In genomic region chr3:47283596-47284364, GRCh38 we compare ENCODE assay signal across 8 cellular contexts. TPM values are rescaled to one million over a fixed set of nuclear protein-coding genes. Genes with fewer than 3 reads are reported as not detected.
A peak's percentile ranks its signal among the peaks of the same experiment; 100 is the strongest.
DNase-seq lines count a peak whose midpoint lies in the region; ATAC-seq, FAIRE-seq and TF ChIP-seq lines count a peak whose summit lies in the region.

No MANE protein-coding gene starts in this region.

- in situ Hi-C loops in GM18951 (cut with MboI; ENCODE audit: low sequenced_read_pairs, unreplicated experiment): no loop called here

- TF ChIP-seq POLR2A in GM18951 (IDR thresholded peaks at IDR 0.05; ENCODE audit: extremely low read depth, insufficient read depth, insufficient read length) (peak; percentile 28), lower leg skin (IDR thresholded peaks at IDR 0.05) (no peak)

- DNase-seq in SK-N-MC (ENCODE audit: low read depth, low spot score): no peak
- no peak for DNase-seq in bronchial epithelial cell (ENCODE audit: low read depth)
- DNase-seq in lower leg skin (ENCODE audit: low spot score in 2 of 2): no peak
- DNase-seq in stimulated activated CD8-positive, alpha-beta memory T cell treated with anti-CD3 and anti-CD28 coated beads, Interleukin-7, amount 100 ng/mL, for 48 hours (ENCODE audit: extremely low read depth in 1 of 2, low read depth in 1 of 2): peak; percentile 11 to 35
- no peak for DNase-seq in cerebellar nuclear complex (lab: John Stamatoyannopoulos, UW)
- DNase-seq in NCI-H2171 treated with DMSO at 0.1 percent for 48 hours (lab: John Stamatoyannopoulos, UW): no peak

- H3K27ac ChIP-seq in SK-N-MC: no peak overlapping the region

- TF ChIP-seq CTCF in bronchial epithelial cell (IDR thresholded peaks at IDR 0.05; ENCODE audit: insufficient read depth, low read length, severe bottlenecking): no peak
- no peak for TF ChIP-seq CTCF in lower leg skin (IDR thresholded peaks at IDR 0.05)

- ATAC-seq in GM21717 (IDR thresholded peaks at IDR 0.05; ENCODE audit: unreplicated experiment): no peak

- no peaks in the 10 kb centered on the region for H3K27me3 ChIP-seq in bronchial epithelial cell (ENCODE audit: control insufficient read depth, insufficient read depth, low read length)

- H3K9me3 ChIP-seq in SK-N-MC (ENCODE audit: low read depth, low read length): no peaks in the 10 kb centered on the region

- FAIRE-seq in bronchial epithelial cell (lab: Jason Lieb, UNC): no peak

- H3K36me3 ChIP-seq in SK-N-MC (ENCODE audit: insufficient read depth, low read length) (no peaks in the 10 kb centered on the region), bronchial epithelial cell (ENCODE audit: control insufficient read depth, insufficient read depth, low read length) (no peaks in the 10 kb centered on the region)

- intact Hi-C loops in lower leg skin (cut with DNase I; ENCODE audit: low total_unique reads): no loop called here

- H3K9ac ChIP-seq in SK-N-MC (ENCODE audit: insufficient read length): peak overlapping the region; percentile 80

- peak overlapping the region; percentile 88 for H3K4me3 ChIP-seq in SK-N-MC
- peak overlapping the region; percentile 95 for H3K4me3 ChIP-seq in bronchial epithelial cell (ENCODE audit: low read depth, low read length)
- peak overlapping the region; percentile 85 for H3K4me3 ChIP-seq in lower leg skin (ENCODE audit: low read depth, poor library complexity, severe bottlenecking)

- WGBS in lower leg skin, 2 donors: 39 to 47% methylated on average over 9 to 12 of the region's 12 CpGs

RNA-seq across cellular contexts. Expression of gene KLHL18, which starts 1.0 kb away (rescaled TPM):
- total RNA-seq in bronchial epithelial cell (25.5 and 27.0 TPM in 2 replicates), lower leg skin (10 to 100 TPM; 32.7 to 51.0 (median 44.5) TPM)

RNA-seq across cellular contexts. Expression of gene KIF9, which starts 1.2 kb away (rescaled TPM):
- 1.2 and 2.1 TPM in 2 replicates for total RNA-seq in bronchial epithelial cell
- 10 to 100 TPM in 3 of 4 donors, 1 to 10 TPM in 1; 6.1 to 14.7 (median 12.0) TPM for total RNA-seq in lower leg skin

Comparison
In these comparisons a context has a peak if more than half of its experiments do, and no peak if none do; other contexts are left out.
1. DNase-seq: peak in stimulated activated CD8-positive, alpha-beta memory T cell treated with anti-CD3 and anti-CD28 coated beads, Interleukin-7, amount 100 ng/mL, for 48 hours (2 of 2); none in SK-N-MC (single experiment), bronchial epithelial cell (single experiment), lower leg skin (0 of 2), cerebellar nuclear complex (0 of 2) and NCI-H2171 treated with DMSO at 0.1 percent for 48 hours (single experiment).
2. Peak in every context shown above with its lines, with median percentiles within 50 percentile points of each other: H3K4me3 ChIP-seq.